16 cellular contexts compared by ENCODE assay signal in genomic region chr2:57726294-57726693, GRCh38.
DNase-seq lines count a peak whose midpoint lies in the region; ATAC-seq and TF ChIP-seq lines count a peak whose summit lies in the region.
"Had no signal": no experiment of that assay in that cellular context is flagged by ENCODE, and none has a peak within 500 bp of the region (broad histone marks: within the 10 kb centered on the region; RNA-seq: fewer than 3 reads in every experiment).

No MANE protein-coding gene starts in this region.

- H2BK12ac ChIP-seq in neuronal stem cell (ENCODE audit: low read length), result no peak overlapping the region

- peaks cover 7% of the 10 kb centered on the region for H3K36me3 Mint-ChIP-seq in stimulated activated memory B cell treated with anti-CD40 and anti-IgM and Interleukin-4, amounts not matched to agents 10 μg/mL and 1 μg/mL and 100 μg/mL, for 72 hours
- H3K36me3 Mint-ChIP-seq in osteocyte (ENCODE audit: unreplicated experiment), result no peaks in the 10 kb centered on the region
- H3K36me3 Mint-ChIP-seq: activated naive CD8-positive, alpha-beta T cell had no signal

- no peak overlapping the region for H3K27ac ChIP-seq in neuronal stem cell (replicated peaks; ENCODE audit: low read length)
- H3K27ac ChIP-seq: GM23248, VCaP had no signal

- no peak for TF ChIP-seq CTCF in osteocyte (IDR thresholded peaks at IDR 0.05)

- H3K4me1 Mint-ChIP-seq in stimulated activated memory B cell treated with anti-CD40 and anti-IgM and Interleukin-4, amounts not matched to agents 10 μg/mL and 1 μg/mL and 100 μg/mL, for 72 hours, result peaks cover 8% of the 10 kb centered on the region
- peaks cover 1% of the 10 kb centered on the region for H3K4me1 Mint-ChIP-seq in osteocyte (ENCODE audit: unreplicated experiment)
- H3K4me1 Mint-ChIP-seq: nephron progenitor cell had no signal

- H4K8ac ChIP-seq in neuronal stem cell (ENCODE audit: low read depth, low read length), result no peak overlapping the region

- no peak overlapping the region for H3K4ac ChIP-seq in neuronal stem cell (ENCODE audit: low read length)

- H3K18ac ChIP-seq in neuronal stem cell (ENCODE audit: low read length), result no peak overlapping the region

- no peak for DNase-seq in DMS153 treated with DMSO at 0.1 percent for 48 hours (lab: John Stamatoyannopoulos, UW; ENCODE audit: unreplicated experiment)
- no peak for DNase-seq in osteocyte (ENCODE audit: extremely low spot score, unreplicated experiment)
- DNase-seq in neuronal stem cell (ENCODE audit: low spot score), result no peak
- DNase-seq: C1 segment of cervical spinal cord, DND-41, foreskin melanocyte, GM23248, NCI-H345, nephron progenitor cell had no signal

- no peaks in the 10 kb centered on the region for H3K36me3 ChIP-seq in neuronal stem cell (replicated peaks in 1 of 2; ENCODE audit: control insufficient read depth in 2 of 2, insufficient read depth in 2 of 2, low read length in 2 of 2)

- H3K9me3 Mint-ChIP-seq in stimulated activated memory B cell treated with anti-CD40 and anti-IgM and Interleukin-4, amounts not matched to agents 10 μg/mL and 1 μg/mL and 100 μg/mL, for 72 hours, result peaks cover 4% of the 10 kb centered on the region
- no peaks in the 10 kb centered on the region for H3K9me3 Mint-ChIP-seq in osteocyte (ENCODE audit: unreplicated experiment)
- H3K9me3 Mint-ChIP-seq: nephron progenitor cell had no signal

- no peak overlapping the region for H3K4me3 ChIP-seq in neuronal stem cell (ENCODE audit: low read length in 2 of 2)
- H3K4me3 ChIP-seq: GM23248, K562 had no signal

- no peak overlapping the region for H2AFZ ChIP-seq in neuronal stem cell (ENCODE audit: low read length)
- H2AFZ ChIP-seq: GM23248 had no signal

- H3K4me1 ChIP-seq in neuronal stem cell (ENCODE audit: control insufficient read depth in 2 of 2, insufficient read depth in 1 of 2, low read depth in 1 of 2, low read length in 2 of 2), result peaks cover 0 to 7% of the 10 kb centered on the region in 2 donors

- H3K27me3 Mint-ChIP-seq in stimulated activated memory B cell treated with anti-CD40 and anti-IgM and Interleukin-4, amounts not matched to agents 10 μg/mL and 1 μg/mL and 100 μg/mL, for 72 hours, result no peaks in the 10 kb centered on the region
- H3K27me3 Mint-ChIP-seq in osteocyte (ENCODE audit: unreplicated experiment), result no peaks in the 10 kb centered on the region
- H3K27me3 Mint-ChIP-seq: activated naive CD8-positive, alpha-beta T cell had no signal

- H4K91ac ChIP-seq in neuronal stem cell (ENCODE audit: low read depth, low read length, poor library complexity), result no peak overlapping the region

- H3K14ac ChIP-seq in neuronal stem cell (ENCODE audit: low read length), result no peak overlapping the region

- no peak overlapping the region for H3K4me3 Mint-ChIP-seq in stimulated activated memory B cell treated with anti-CD40 and anti-IgM and Interleukin-4, amounts not matched to agents 10 μg/mL and 1 μg/mL and 100 μg/mL, for 72 hours
- no peak overlapping the region for H3K4me3 Mint-ChIP-seq in osteocyte (ENCODE audit: unreplicated experiment)
- H3K4me3 Mint-ChIP-seq: activated naive CD8-positive, alpha-beta T cell; nephron progenitor cell had no signal

- H2BK15ac ChIP-seq in neuronal stem cell (ENCODE audit: low read length), result no peak overlapping the region

- no peak overlapping the region for H2BK5ac ChIP-seq in neuronal stem cell (ENCODE audit: low read length)

- no peak overlapping the region for H3K23ac ChIP-seq in neuronal stem cell (ENCODE audit: low read depth, low read length, poor library complexity)

- no peak overlapping the region for H3K27ac Mint-ChIP-seq in stimulated activated memory B cell treated with anti-CD40 and anti-IgM and Interleukin-4, amounts not matched to agents 10 μg/mL and 1 μg/mL and 100 μg/mL, for 72 hours
- H3K27ac Mint-ChIP-seq in osteocyte (ENCODE audit: unreplicated experiment), result no peak overlapping the region
- H3K27ac Mint-ChIP-seq: activated naive CD8-positive, alpha-beta T cell; nephron progenitor cell had no signal

- ATAC-seq in GM18907 (IDR thresholded peaks at IDR 0.05; ENCODE audit: unreplicated experiment) (peak; percentile 69), GM21529 (IDR thresholded peaks at IDR 0.05; ENCODE audit: unreplicated experiment) (peak; percentile 75), HG03196 (IDR thresholded peaks at IDR 0.05; ENCODE audit: unreplicated experiment) (peak; percentile 65)
- peak; percentile 59 for ATAC-seq in stimulated activated memory B cell treated with anti-CD40 and anti-IgM and Interleukin-4, amounts not matched to agents 10 μg/mL and 1 μg/mL and 100 μg/mL, for 72 hours
- ATAC-seq: K562 had no signal

- no peak overlapping the region for H2BK120ac ChIP-seq in neuronal stem cell (ENCODE audit: low read depth, low read length)

- H3K4me2 ChIP-seq in neuronal stem cell (ENCODE audit: insufficient read depth, low read length, poor library complexity, severe bottlenecking), result no peak overlapping the region

- H3K27me3 ChIP-seq in neuronal stem cell (ENCODE audit: control insufficient read depth in 3 of 3, insufficient read depth in 3 of 3, low read depth in 1 of 3, low read length in 3 of 3), result no peaks in the 10 kb centered on the region

- H3K9me3 ChIP-seq in neuronal stem cell (replicated peaks in 1 of 2; ENCODE audit: control insufficient read depth in 2 of 2, insufficient read depth in 1 of 2, low read depth in 1 of 2, low read length in 2 of 2), result peaks cover 0 to 1% of the 10 kb centered on the region in 2 donors

- WGBS in neuronal stem cell (ENCODE audit: extremely low coverage in 2 of 2, insufficient read length in 2 of 2, insufficient replicate concordance in 1 of 2), 2 donors, result no CpG with 5 or more reads among the region's 4 CpGs

- no peak overlapping the region for H2AK5ac ChIP-seq in neuronal stem cell (ENCODE audit: low read depth, low read length)

- no peaks in the 10 kb centered on the region for H3K79me1 ChIP-seq in neuronal stem cell (ENCODE audit: low read depth, low read length)

- no peak overlapping the region for H3K9ac ChIP-seq in neuronal stem cell (ENCODE audit: low read depth, low read length, poor library complexity)
- H3K9ac ChIP-seq: GM23248 had no signal
